In genomic region chr6:120056085-120056484, GRCh38 we compare ENCODE assay signal across 9 cellular contexts.
DNase-seq lines count a peak whose midpoint lies in the region; ATAC-seq, FAIRE-seq and TF ChIP-seq lines count a peak whose summit lies in the region.
"Had no signal": no experiment of that assay in that cellular context is flagged by ENCODE, and none has a peak within 500 bp of the region (broad histone marks: within the 10 kb centered on the region; RNA-seq: fewer than 3 reads in every experiment).

No MANE protein-coding gene starts in this region.

- no peaks in the 10 kb centered on the region for H3K79me2 ChIP-seq in Loucy (ENCODE audit: insufficient read depth, low read length)

- H3K4me1 ChIP-seq in Loucy (ENCODE audit: insufficient read depth, low read length, poor library complexity, severe bottlenecking), result no peaks in the 10 kb centered on the region
- H3K4me1 ChIP-seq in iPS DF 6.9 (ENCODE audit: control insufficient read depth, insufficient read depth, low read length), result no peaks in the 10 kb centered on the region

- FAIRE-seq in H54 (lab: Jason Lieb, UNC), result no peak
- FAIRE-seq: islet of Langerhans had no signal

- WGBS in iPS DF 6.9 (ENCODE audit: insufficient coverage, insufficient read length), result no CpG with 5 or more reads among the region's 7 CpGs

- DNase-seq in iPS DF 6.9 (ENCODE audit: low read depth, low spot score) (peak; percentile 45), H54 (ENCODE audit: insufficient read length, low spot score) (no peak), activated T-cell treated with anti-CD3 and anti-CD28 coated beads for 4 hours (no peak), AML-193 (lab: John Stamatoyannopoulos, UW) (no peak)
- DNase-seq in stimulated activated CD8-positive, alpha-beta memory T cell treated with anti-CD3 and anti-CD28 coated beads, Interleukin-4, amount 100 ng/mL, for 48 hours, result no peak

- no peak overlapping the region for H3K4me2 ChIP-seq in Loucy (ENCODE audit: low read depth, low read length, poor library complexity, severe bottlenecking)

- no peaks in the 10 kb centered on the region for H3K36me3 ChIP-seq in Loucy (ENCODE audit: insufficient read depth, low read length)
- no peaks in the 10 kb centered on the region for H3K36me3 ChIP-seq in iPS DF 6.9 (ENCODE audit: control insufficient read depth, insufficient read depth, low read length)

- H3K9me3 ChIP-seq in Loucy (ENCODE audit: insufficient read depth, low read depth, low read length) (no peaks in the 10 kb centered on the region), iPS DF 6.9 (ENCODE audit: control insufficient read depth, insufficient read depth, low read length) (no peaks in the 10 kb centered on the region)

- TF ChIP-seq CTCF in Loucy (conservative IDR thresholded peaks at IDR 0.05; ENCODE audit: low read length), result peak; percentile 58

- no peak overlapping the region for H2AFZ ChIP-seq in Loucy (ENCODE audit: low read length)

- H3F3A ChIP-seq in Loucy (ENCODE audit: low read depth), result no peaks in the 10 kb centered on the region

- H3K4me3 ChIP-seq in Loucy (ENCODE audit: low read length, poor library complexity, severe bottlenecking) (no peak overlapping the region), iPS DF 6.9 (ENCODE audit: low read length) (no peak overlapping the region)

- ATAC-seq in GM18498 (IDR thresholded peaks at IDR 0.05; ENCODE audit: unreplicated experiment) (peak; percentile 77), GM21529 (IDR thresholded peaks at IDR 0.05; ENCODE audit: unreplicated experiment) (peak; percentile 92)

- no peaks in the 10 kb centered on the region for H3K27me3 ChIP-seq in Loucy (ENCODE audit: insufficient read depth, low read length, poor library complexity, severe bottlenecking)
- H3K27me3 ChIP-seq in iPS DF 6.9 (ENCODE audit: control insufficient read depth, insufficient read depth, low read length), result no peaks in the 10 kb centered on the region

- H4K20me1 ChIP-seq in Loucy (ENCODE audit: insufficient read depth, low read length, poor library complexity, severe bottlenecking), result no peaks in the 10 kb centered on the region

- H3K9ac ChIP-seq in Loucy (ENCODE audit: low read depth, low read length, poor library complexity, severe bottlenecking), result no peak overlapping the region

- no peak overlapping the region for H3K27ac ChIP-seq in iPS DF 6.9 (ENCODE audit: low read length)

- TF ChIP-seq POLR2A in H54 (IDR thresholded peaks at IDR 0.05; ENCODE audit: low read depth, low read length), result no peak

- H3K9me2 ChIP-seq in Loucy (replicated peaks; ENCODE audit: low read depth, low read length), result no peaks in the 10 kb centered on the region; the same call in 1 of the 2 replicates
